In the genomic region with DNA sequence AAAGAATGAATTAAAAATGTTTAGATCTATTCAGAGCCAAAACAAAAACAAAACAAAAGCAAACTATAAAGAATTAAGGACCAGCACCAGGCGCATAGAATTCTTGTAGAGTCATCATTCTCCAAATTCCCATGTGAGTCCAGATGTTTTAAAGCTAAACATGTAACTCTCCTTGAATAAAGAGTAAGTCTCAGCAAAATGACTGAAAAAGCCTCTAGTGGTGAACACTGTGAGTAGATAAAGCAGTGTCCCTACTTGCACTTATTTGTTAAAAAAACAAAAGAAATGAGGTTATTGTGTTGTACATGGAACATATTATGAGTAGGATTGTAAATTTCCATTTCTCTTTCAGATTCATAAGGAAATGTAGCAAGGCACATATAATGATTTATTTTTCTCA, we compare ENCODE assay signal across 17 cellular contexts. TPM values are rescaled to one million over a fixed set of nuclear protein-coding genes. Genes with fewer than 3 reads are reported as not detected.
A peak's percentile ranks its signal among the peaks of the same experiment; 100 is the strongest.
DNase-seq lines count a peak whose midpoint lies in the region; ATAC-seq and TF ChIP-seq lines count a peak whose summit lies in the region.
"Had no signal": no experiment of that assay in that cellular context is flagged by ENCODE, and none has a peak within 500 bp of the region (broad histone marks: within the 10 kb centered on the region; RNA-seq: fewer than 3 reads in every experiment).

No MANE protein-coding gene starts in this region.

- no peak overlapping the region for H3K4me3 Mint-ChIP-seq in activated naive CD8-positive, alpha-beta T cell
- H3K4me3 Mint-ChIP-seq in activated naive CD8-positive, alpha-beta T cell treated with anti-CD3 and anti-CD28 coated beads for 36 hours, result no peak overlapping the region
- H3K4me3 Mint-ChIP-seq in progenitor cell of endocrine pancreas (ENCODE audit: low read depth), result no peak overlapping the region
- no peak overlapping the region for H3K4me3 Mint-ChIP-seq in stimulated activated effector memory CD8-positive, alpha-beta T cell treated with anti-CD3 and anti-CD28 coated beads, Interleukin-12 subunit alpha, Interleukin-12 subunit beta, amount 100 ng/mL, for 72 hours
- H3K4me3 Mint-ChIP-seq: brain; effector memory CD8-positive, alpha-beta T cell; nephron had no signal

- no peaks in the 10 kb centered on the region for H3K9me3 Mint-ChIP-seq in activated naive CD8-positive, alpha-beta T cell (ENCODE audit: low read depth)
- H3K9me3 Mint-ChIP-seq in activated naive CD8-positive, alpha-beta T cell treated with anti-CD3 and anti-CD28 coated beads for 36 hours, result no peaks in the 10 kb centered on the region
- no peaks in the 10 kb centered on the region for H3K9me3 Mint-ChIP-seq in progenitor cell of endocrine pancreas (ENCODE audit: low read depth)
- H3K9me3 Mint-ChIP-seq in stimulated activated effector memory CD8-positive, alpha-beta T cell treated with anti-CD3 and anti-CD28 coated beads, Interleukin-12 subunit alpha, Interleukin-12 subunit beta, amount 100 ng/mL, for 72 hours, result no peaks in the 10 kb centered on the region
- H3K9me3 Mint-ChIP-seq: brain; effector memory CD8-positive, alpha-beta T cell; nephron had no signal

- ATAC-seq in stimulated activated effector memory CD8-positive, alpha-beta T cell treated with anti-CD3 and anti-CD28 coated beads, Interleukin-12 subunit alpha, Interleukin-12 subunit beta, amount 100 ng/mL, for 72 hours, result no peak
- ATAC-seq in GM19035 (IDR thresholded peaks at IDR 0.05; ENCODE audit: unreplicated experiment), result no peak
- ATAC-seq: effector memory CD8-positive, alpha-beta T cell; gastroesophageal sphincter had no signal

- peaks cover 9% of the 10 kb centered on the region for H3K36me3 Mint-ChIP-seq in activated naive CD8-positive, alpha-beta T cell
- peaks cover 11% of the 10 kb centered on the region for H3K36me3 Mint-ChIP-seq in activated naive CD8-positive, alpha-beta T cell treated with anti-CD3 and anti-CD28 coated beads for 36 hours
- H3K36me3 Mint-ChIP-seq in progenitor cell of endocrine pancreas (ENCODE audit: insufficient read depth), result peaks cover 4% of the 10 kb centered on the region
- peaks cover 89% of the 10 kb centered on the region for H3K36me3 Mint-ChIP-seq in stimulated activated effector memory CD8-positive, alpha-beta T cell treated with anti-CD3 and anti-CD28 coated beads, Interleukin-12 subunit alpha, Interleukin-12 subunit beta, amount 100 ng/mL, for 72 hours

- no peak for DNase-seq in activated naive CD8-positive, alpha-beta T cell treated with anti-CD3 and anti-CD28 coated beads for 36 hours
- DNase-seq in LHCN-M2 (ENCODE audit: low read depth), result peak; percentile 38
- DNase-seq in brain pericyte (ENCODE audit: low read depth, low spot score), result peak; percentile 32
- DNase-seq in progenitor cell of endocrine pancreas (ENCODE audit: low spot score, unreplicated experiment), result no peak
- DNase-seq in NCI-H524 treated with DMSO at 0.1 percent for 48 hours (lab: John Stamatoyannopoulos, UW), result no peak
- no peak for DNase-seq in stimulated activated effector memory CD8-positive, alpha-beta T cell treated with anti-CD3 and anti-CD28 coated beads, Interleukin-12 subunit alpha, Interleukin-12 subunit beta, amount 100 ng/mL, for 72 hours (ENCODE audit: low spot score in 2 of 2)
- DNase-seq: effector memory CD8-positive, alpha-beta T cell; MV-4-11; NCI-H2081 treated with DMSO at 0.1 percent for 48 hours; retina; SIG-M5; thyroid gland had no signal

- no peaks in the 10 kb centered on the region for H3K27me3 Mint-ChIP-seq in activated naive CD8-positive, alpha-beta T cell
- H3K27me3 Mint-ChIP-seq in activated naive CD8-positive, alpha-beta T cell treated with anti-CD3 and anti-CD28 coated beads for 36 hours, result no peaks in the 10 kb centered on the region
- H3K27me3 Mint-ChIP-seq in progenitor cell of endocrine pancreas, result no peaks in the 10 kb centered on the region
- H3K27me3 Mint-ChIP-seq: brain; effector memory CD8-positive, alpha-beta T cell had no signal

- H3K4me1 Mint-ChIP-seq in activated naive CD8-positive, alpha-beta T cell (ENCODE audit: low read depth), result no peaks in the 10 kb centered on the region
- peaks cover 6% of the 10 kb centered on the region for H3K4me1 Mint-ChIP-seq in activated naive CD8-positive, alpha-beta T cell treated with anti-CD3 and anti-CD28 coated beads for 36 hours
- no peaks in the 10 kb centered on the region for H3K4me1 Mint-ChIP-seq in progenitor cell of endocrine pancreas (ENCODE audit: low read depth)
- H3K4me1 Mint-ChIP-seq in stimulated activated effector memory CD8-positive, alpha-beta T cell treated with anti-CD3 and anti-CD28 coated beads, Interleukin-12 subunit alpha, Interleukin-12 subunit beta, amount 100 ng/mL, for 72 hours, result no peaks in the 10 kb centered on the region

- peak overlapping the region; percentile 46 for H3K27ac Mint-ChIP-seq in activated naive CD8-positive, alpha-beta T cell
- no peak overlapping the region for H3K27ac Mint-ChIP-seq in activated naive CD8-positive, alpha-beta T cell treated with anti-CD3 and anti-CD28 coated beads for 36 hours
- no peak overlapping the region for H3K27ac Mint-ChIP-seq in progenitor cell of endocrine pancreas
- no peak overlapping the region for H3K27ac Mint-ChIP-seq in stimulated activated effector memory CD8-positive, alpha-beta T cell treated with anti-CD3 and anti-CD28 coated beads, Interleukin-12 subunit alpha, Interleukin-12 subunit beta, amount 100 ng/mL, for 72 hours
- H3K27ac Mint-ChIP-seq: effector memory CD8-positive, alpha-beta T cell had no signal

- peak; percentile 21 for TF ChIP-seq CTCF in progenitor cell of endocrine pancreas (IDR thresholded peaks at IDR 0.05; ENCODE audit: unreplicated experiment)

RNA-seq across cellular contexts. Expression of gene NNT, which starts 44.0 kb away (rescaled TPM):
- 10 to 100 TPM; 69.7 to 71.8 TPM for total RNA-seq in activated naive CD8-positive, alpha-beta T cell treated with anti-CD3 and anti-CD28 coated beads for 36 hours
- total RNA-seq in LHCN-M2 (2014; rRNA removed), result 70.3 and 92.1 TPM in 2 replicates
- polyA plus RNA-seq in LHCN-M2 (2012), result 31.4 TPM
- total RNA-seq in progenitor cell of endocrine pancreas, result 65.3 and 67.3 TPM in 2 replicates

Comparison
In these comparisons a context has a peak if more than half of its experiments do, and no peak if none do; other contexts are left out.
1. DNase-seq: peak in LHCN-M2 (single experiment) and brain pericyte (single experiment); none in activated naive CD8-positive, alpha-beta T cell treated with anti-CD3 and anti-CD28 coated beads for 36 hours (single experiment), progenitor cell of endocrine pancreas (single experiment), NCI-H524 treated with DMSO at 0.1 percent for 48 hours (single experiment) and stimulated activated effector memory CD8-positive, alpha-beta T cell treated with anti-CD3 and anti-CD28 coated beads, Interleukin-12 subunit alpha, Interleukin-12 subunit beta, amount 100 ng/mL, for 72 hours (0 of 2).